Comparison of ENCODE assay signal across 13 cellular contexts in the genomic region with DNA sequence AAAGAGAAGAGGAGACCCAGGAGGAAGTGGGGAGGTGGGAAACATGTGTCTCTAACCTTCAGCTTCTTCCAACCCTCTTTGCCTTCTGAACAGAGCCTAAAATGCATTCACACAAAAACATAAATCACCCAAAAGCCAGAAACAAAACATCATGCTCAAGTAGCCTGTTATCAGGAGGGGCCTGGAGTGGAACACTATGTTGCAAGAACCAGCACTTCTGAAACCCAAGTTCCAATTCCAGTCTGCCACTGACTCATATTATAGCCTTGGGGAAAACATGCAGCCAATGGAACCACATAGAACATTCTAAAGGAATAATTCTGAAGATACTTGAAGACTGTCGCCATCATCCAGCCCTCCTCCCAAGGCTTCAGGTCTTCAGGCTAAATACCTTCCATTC.
DNase-seq lines count a peak whose midpoint lies in the region; ATAC-seq, FAIRE-seq and TF ChIP-seq lines count a peak whose summit lies in the region.
"Had no signal": no experiment of that assay in that cellular context is flagged by ENCODE, and none has a peak within 500 bp of the region (broad histone marks: within the 10 kb centered on the region; RNA-seq: fewer than 3 reads in every experiment).

No MANE protein-coding gene starts in this region.

- no peak overlapping the region for H4K8ac ChIP-seq in mesenchymal stem cell (ENCODE audit: low read length)

- no peaks in the 10 kb centered on the region for H3K79me2 ChIP-seq in OCI-LY7 (ENCODE audit: insufficient read depth, low read depth, low read length)

- no peak overlapping the region for H3K18ac ChIP-seq in mesenchymal stem cell (ENCODE audit: low read depth in 1 of 2, low read length in 2 of 2)

- intact Hi-C loops in OCI-LY7 (cut with micrococcal nuclease; ENCODE audit: unreplicated experiment) = loop anchor here (5.0 kb wide), 1 partner anchor 476 kb away; no protein-coding TSS in a partner anchor

- no peaks in the 10 kb centered on the region for H3K79me1 ChIP-seq in mesenchymal stem cell (replicated peaks; ENCODE audit: low read length, poor library complexity, severe bottlenecking)

- no peak for FAIRE-seq in RCC 7860 (lab: Jason Lieb, UNC)
- FAIRE-seq: endometrium had no signal

- WGBS in mesenchymal stem cell = 56% methylated on average over 1 of the region's 1 CpG

- H3K27me3 ChIP-seq in RWPE2 (ENCODE audit: insufficient read depth, poor library complexity, severe bottlenecking) (no peaks in the 10 kb centered on the region), mesenchymal stem cell (ENCODE audit: control insufficient read depth in 1 of 2, insufficient read depth in 1 of 2, low read length in 2 of 2) (no peaks in the 10 kb centered on the region)
- H3K27me3 ChIP-seq: vagina had no signal

- no peak overlapping the region for H2BK120ac ChIP-seq in mesenchymal stem cell (ENCODE audit: low read depth, low read length)

- TF ChIP-seq CTCF in AG10803 (conservative IDR thresholded peaks at IDR 0.05; ENCODE audit: low read length) = no peak
- TF ChIP-seq CTCF in RWPE2 (IDR thresholded peaks at IDR 0.05; ENCODE audit: poor library complexity, severe bottlenecking) = no peak
- TF ChIP-seq CTCF in fibroblast of pulmonary artery (IDR thresholded peaks at IDR 0.05; ENCODE audit: low read length, missing control alignments) = no peak
- no peak for TF ChIP-seq CTCF in OCI-LY7 (conservative IDR thresholded peaks at IDR 0.05; ENCODE audit: low read length)

- BruUV-seq in OCI-LY7 (replicated peaks; lab: Mats Ljungman, UMichigan) = no TSS peak

- POLR2A ChIA-PET in OCI-LY7 (lab: Charles Lee) = interaction anchor here (0.7 to 1.1 kb wide), 2 partner anchors 45 to 504 kb away, joined by 3 read pairs; no protein-coding TSS in a partner anchor

- no peak overlapping the region for H3K14ac ChIP-seq in mesenchymal stem cell (ENCODE audit: low read length in 2 of 2)

- H3K9ac ChIP-seq in mesenchymal stem cell (ENCODE audit: low read length) = no peak overlapping the region

- DNase-seq in AG10803 (ENCODE audit: low read depth) (peak; percentile 88), RWPE2 (ENCODE audit: low spot score) (no peak), fibroblast of pulmonary artery (ENCODE audit: low read depth) (peak; percentile 86), mesenchymal stem cell (peak; percentile 83), NCI-H446 treated with DMSO at 0.1 percent for 48 hours (lab: John Stamatoyannopoulos, UW) (no peak), OCI-LY7 (ENCODE audit: low spot score) (no peak), RCC 7860 (ENCODE audit: low spot score) (no peak), NCI-H2227 treated with DMSO at 0.1 percent for 48 hours (lab: John Stamatoyannopoulos, UW) (no peak)
- DNase-seq: NCI-H2171 treated with DMSO at 0.1 percent for 48 hours; stimulated activated CD4-positive, alpha-beta T cell treated with anti-CD3 and anti-CD28 coated beads, Interleukin-4, amount 100 ng/mL, for 1 hour had no signal

- no peak overlapping the region for H3K23ac ChIP-seq in mesenchymal stem cell (ENCODE audit: low read length in 2 of 2)

- H3K9me2 ChIP-seq in OCI-LY7 (ENCODE audit: insufficient read depth, low read length) = no peaks in the 10 kb centered on the region

- no peak overlapping the region for H2BK12ac ChIP-seq in mesenchymal stem cell (ENCODE audit: low read length in 2 of 2)

- peaks cover 3% of the 10 kb centered on the region for H3K4me1 ChIP-seq in RWPE2 (ENCODE audit: insufficient read depth, poor library complexity, severe bottlenecking)
- H3K4me1 ChIP-seq in mesenchymal stem cell (ENCODE audit: control insufficient read depth, insufficient read depth, low read depth, low read length) = no peaks in the 10 kb centered on the region
- H3K4me1 ChIP-seq in OCI-LY7 (ENCODE audit: insufficient read depth, low read length, poor library complexity, severe bottlenecking) = no peaks in the 10 kb centered on the region
- H3K4me1 ChIP-seq: vagina had no signal

- no peak overlapping the region for H2AK5ac ChIP-seq in mesenchymal stem cell (ENCODE audit: low read length, severe bottlenecking)

- H2AFZ ChIP-seq in mesenchymal stem cell (ENCODE audit: low read depth, low read length) (no peak overlapping the region), OCI-LY7 (ENCODE audit: low read length) (no peak overlapping the region)

- no peak overlapping the region for H2BK5ac ChIP-seq in mesenchymal stem cell (ENCODE audit: low read depth, low read length, poor library complexity, severe bottlenecking)

- H3K27ac ChIP-seq in RWPE2 (ENCODE audit: poor library complexity, severe bottlenecking) = no peak overlapping the region
- no peak overlapping the region for H3K27ac ChIP-seq in mesenchymal stem cell (ENCODE audit: low read length, poor library complexity, severe bottlenecking)
- H3K27ac ChIP-seq in OCI-LY7 (ENCODE audit: low read depth, low read length, poor library complexity, severe bottlenecking) = no peak overlapping the region
- H3K27ac ChIP-seq: vagina had no signal

- no peak overlapping the region for H2BK15ac ChIP-seq in mesenchymal stem cell (ENCODE audit: low read depth, poor library complexity, severe bottlenecking)

- CTCF ChIA-PET in OCI-LY7 (lab: Charles Lee; ENCODE audit: unreplicated experiment) = no interaction called here

- no peak overlapping the region for H3K4ac ChIP-seq in mesenchymal stem cell (ENCODE audit: low read depth in 1 of 2, low read length in 2 of 2)

- H3K9me3 ChIP-seq in RWPE2 (ENCODE audit: severe bottlenecking) = no peaks in the 10 kb centered on the region
- no peaks in the 10 kb centered on the region for H3K9me3 ChIP-seq in mesenchymal stem cell (ENCODE audit: control insufficient read depth, low read length)
- H3K9me3 ChIP-seq in OCI-LY7 (ENCODE audit: low read length) = no peaks in the 10 kb centered on the region
- H3K9me3 ChIP-seq: vagina had no signal

- H3K4me2 ChIP-seq in mesenchymal stem cell (ENCODE audit: low read length, poor library complexity, severe bottlenecking) (no peak overlapping the region), OCI-LY7 (ENCODE audit: low read length) (no peak overlapping the region)

- no peak overlapping the region for H4K91ac ChIP-seq in mesenchymal stem cell (ENCODE audit: low read length)

- no peaks in the 10 kb centered on the region for H4K20me1 ChIP-seq in OCI-LY7 (ENCODE audit: insufficient read depth, low read length)

- no peaks in the 10 kb centered on the region for H3K36me3 ChIP-seq in RWPE2 (ENCODE audit: low read depth)
- no peaks in the 10 kb centered on the region for H3K36me3 ChIP-seq in mesenchymal stem cell (ENCODE audit: control insufficient read depth in 1 of 2, insufficient read depth in 2 of 2, low read depth in 1 of 2, low read length in 2 of 2)
- no peaks in the 10 kb centered on the region for H3K36me3 ChIP-seq in OCI-LY7 (ENCODE audit: insufficient read depth, low read length)
- H3K36me3 ChIP-seq: vagina had no signal

- ATAC-seq in RWPE2 (ENCODE audit: low read depth) = peak; percentile 61
- ATAC-seq: stimulated activated effector memory CD8-positive, alpha-beta T cell treated with anti-CD3 and anti-CD28 coated beads, Interleukin-12 subunit alpha, Interleukin-12 subunit beta, amount 100 ng/mL, for 72 hours had no signal

- no peak overlapping the region for H3K4me3 ChIP-seq in AG10803 (ENCODE audit: low read length)
- H3K4me3 ChIP-seq in RWPE2 (ENCODE audit: severe bottlenecking) = no peak overlapping the region
- no peak overlapping the region for H3K4me3 ChIP-seq in fibroblast of pulmonary artery (replicated peaks; ENCODE audit: low read depth, low read length)
- H3K4me3 ChIP-seq in mesenchymal stem cell (ENCODE audit: insufficient read depth in 1 of 2, low read depth in 1 of 2, low read length in 2 of 2) = no peak overlapping the region
- H3K4me3 ChIP-seq in OCI-LY7 (ENCODE audit: low read depth, low read length, poor library complexity, severe bottlenecking) = no peak overlapping the region
- H3K4me3 ChIP-seq: vagina had no signal

Comparison
In these comparisons a context has a peak if more than half of its experiments do, and no peak if none do; other contexts are left out.
1. DNase-seq: peak in AG10803 (single experiment), fibroblast of pulmonary artery (single experiment) and mesenchymal stem cell (single experiment); none in RWPE2 (single experiment), NCI-H446 treated with DMSO at 0.1 percent for 48 hours (single experiment), OCI-LY7 (single experiment), RCC 7860 (single experiment) and NCI-H2227 treated with DMSO at 0.1 percent for 48 hours (single experiment).